In genomic region chr20:20448891-20449290, GRCh38 we compare ENCODE assay signal across 33 cellular contexts.
DNase-seq lines count a peak whose midpoint lies in the region; ATAC-seq and TF ChIP-seq lines count a peak whose summit lies in the region.
"Had no signal": no experiment of that assay in that cellular context is flagged by ENCODE, and none has a peak within 500 bp of the region (broad histone marks: within the 10 kb centered on the region; RNA-seq: fewer than 3 reads in every experiment).

No MANE protein-coding gene starts in this region.

- no peaks in the 10 kb centered on the region for H3K9me3 Mint-ChIP-seq in chondrocyte (ENCODE audit: low read depth)
- H3K9me3 Mint-ChIP-seq: activated B cell treated with CpG ODN at 0.5 μM for 24 hours; activated CD4-positive, alpha-beta T cell treated with anti-CD3 and anti-CD28 coated beads, Interleukin-2, amount 10 ng/mL, durations not matched to agents 7 days and 5 days; activated naive CD8-positive, alpha-beta T cell treated with anti-CD3 and anti-CD28 coated beads for 36 hours had no signal

- no peaks in the 10 kb centered on the region for H3K9me3 ChIP-seq in T-helper 17 cell (ENCODE audit: control insufficient read depth, low read length, poor library complexity, severe bottlenecking)
- H3K9me3 ChIP-seq: BLaER1 treated with 17β-estradiol and CSF1 and Interleukin-3, amounts not matched to agents 10 nM and 100 nM; colonic mucosa; neutrophil; right atrium auricular region had no signal

- ATAC-seq in T-helper 17 cell, result no peak
- ATAC-seq: left cardiac atrium; naive thymus-derived CD4-positive, alpha-beta T cell had no signal

- H3K4me3 Mint-ChIP-seq in T-helper 17 cell, result peak overlapping the region; percentile 21
- H3K4me3 Mint-ChIP-seq in chondrocyte (ENCODE audit: unreplicated experiment), result no peak overlapping the region
- H3K4me3 Mint-ChIP-seq: activated B cell treated with CpG ODN at 0.5 μM for 24 hours; activated CD4-positive, alpha-beta T cell treated with anti-CD3 and anti-CD28 coated beads, Interleukin-2, amount 10 ng/mL, durations not matched to agents 7 days and 5 days; activated naive CD8-positive, alpha-beta T cell treated with anti-CD3 and anti-CD28 coated beads for 36 hours; naive thymus-derived CD4-positive, alpha-beta T cell had no signal

- DNase-seq in NCI-H1105 (lab: John Stamatoyannopoulos, UW) (peak; percentile 19), NCI-H1930 (lab: John Stamatoyannopoulos, UW) (peak; percentile 82 to 90), NCI-H524 treated with DMSO at 0.1 percent for 48 hours (lab: John Stamatoyannopoulos, UW) (peak; percentile 65), T-helper 17 cell (no peak), chondrocyte (ENCODE audit: low spot score) (no peak), NCI-H2196 (lab: John Stamatoyannopoulos, UW; ENCODE audit: unreplicated experiment) (no peak), dorsolateral prefrontal cortex (no peak), activated T-cell treated with anti-CD3 and anti-CD28 coated beads for 4 hours (no peak)
- DNase-seq: activated B cell treated with CpG ODN at 0.5 μM for 24 hours; activated CD4-positive, alpha-beta T cell treated with anti-CD3 and anti-CD28 coated beads, Interleukin-2, amount 10 ng/mL, durations not matched to agents 7 days and 5 days; activated effector memory CD4-positive, alpha-beta T cell treated with anti-CD3 and anti-CD28 coated beads, Interleukin-2, amount 50 U/mL, for 16 hours; activated naive CD8-positive, alpha-beta T cell treated with anti-CD3 and anti-CD28 coated beads for 36 hours; activated T-cell treated with anti-CD3 and anti-CD28 coated beads, Interleukin-2, amount 50 U/mL, for 1 hour; anterior cingulate cortex; colonic mucosa; DND-41; effector CD8-positive, alpha-beta T cell; hippocampal formation; KBM-7; left cardiac atrium; naive thymus-derived CD4-positive, alpha-beta T cell; NCI-H1436; NCI-H526; posterior cingulate gyrus; small intestine; stimulated activated naive CD4-positive, alpha-beta T cell treated with Interleukin-2 at 50 U/mL for 16 hours; T-helper 1 cell had no signal

- peaks cover 2% of the 10 kb centered on the region for H3K36me3 Mint-ChIP-seq in T-helper 17 cell (ENCODE audit: low read depth)
- no peaks in the 10 kb centered on the region for H3K36me3 Mint-ChIP-seq in chondrocyte (ENCODE audit: low read depth)

- H3K27me3 Mint-ChIP-seq in T-helper 17 cell, result no peaks in the 10 kb centered on the region
- H3K27me3 Mint-ChIP-seq in chondrocyte (ENCODE audit: low read depth), result no peaks in the 10 kb centered on the region
- H3K27me3 Mint-ChIP-seq: activated B cell treated with CpG ODN at 0.5 μM for 24 hours; activated CD4-positive, alpha-beta T cell treated with anti-CD3 and anti-CD28 coated beads, Interleukin-2, amount 10 ng/mL, durations not matched to agents 7 days and 5 days; activated naive CD8-positive, alpha-beta T cell treated with anti-CD3 and anti-CD28 coated beads for 36 hours; naive thymus-derived CD4-positive, alpha-beta T cell had no signal

- intact Hi-C loops in dorsolateral prefrontal cortex (cut with DNase I), result no loop called here

- TF ChIP-seq CTCF in chondrocyte (IDR thresholded peaks at IDR 0.05) (no peak), dorsolateral prefrontal cortex (IDR thresholded peaks at IDR 0.05 in 54 of 56, conservative IDR thresholded peaks at IDR 0.05 in 2 of 56; ENCODE audit: low read depth in 1 of 56, partially characterized antibody in 56 of 56) (no peak)

- no peaks in the 10 kb centered on the region for H3K27me3 ChIP-seq in dorsolateral prefrontal cortex
- H3K27me3 ChIP-seq: BLaER1 treated with 17β-estradiol and CSF1 and Interleukin-3, amounts not matched to agents 10 nM and 100 nM; colonic mucosa; neutrophil; right atrium auricular region had no signal

- H3K27ac Mint-ChIP-seq in T-helper 17 cell (no peak overlapping the region), chondrocyte (ENCODE audit: unreplicated experiment) (no peak overlapping the region)
- H3K27ac Mint-ChIP-seq: activated B cell treated with CpG ODN at 0.5 μM for 24 hours; activated CD4-positive, alpha-beta T cell treated with anti-CD3 and anti-CD28 coated beads, Interleukin-2, amount 10 ng/mL, durations not matched to agents 7 days and 5 days; activated naive CD8-positive, alpha-beta T cell treated with anti-CD3 and anti-CD28 coated beads for 36 hours; naive thymus-derived CD4-positive, alpha-beta T cell had no signal

- H3K4me3 ChIP-seq in dorsolateral prefrontal cortex, result no peak overlapping the region
- H3K4me3 ChIP-seq: BLaER1 treated with 17β-estradiol and CSF1 and Interleukin-3, amounts not matched to agents 10 nM and 100 nM; colonic mucosa; lung; right atrium auricular region had no signal

- peak overlapping the region in 1 of 59 donors; percentile 14 for H3K27ac ChIP-seq in dorsolateral prefrontal cortex
- H3K27ac ChIP-seq: BLaER1 treated with 17β-estradiol and CSF1 and Interleukin-3, amounts not matched to agents 10 nM and 100 nM; colonic mucosa; epithelial cell of prostate; neutrophil; right atrium auricular region; RWPE1 had no signal

- H3K4me1 Mint-ChIP-seq in T-helper 17 cell (peaks cover 19% of the 10 kb centered on the region), chondrocyte (ENCODE audit: low read depth) (peaks cover 9% of the 10 kb centered on the region)

Comparison
In these comparisons a context has a peak if more than half of its experiments do, and no peak if none do; other contexts are left out.
1. DNase-seq: peak in NCI-H1105 (single experiment), NCI-H1930 (2 of 2) and NCI-H524 treated with DMSO at 0.1 percent for 48 hours (single experiment); none in T-helper 17 cell (0 of 3), chondrocyte (single experiment), NCI-H2196 (single experiment), dorsolateral prefrontal cortex (0 of 10) and activated T-cell treated with anti-CD3 and anti-CD28 coated beads for 4 hours (single experiment).